In the genomic region with DNA sequence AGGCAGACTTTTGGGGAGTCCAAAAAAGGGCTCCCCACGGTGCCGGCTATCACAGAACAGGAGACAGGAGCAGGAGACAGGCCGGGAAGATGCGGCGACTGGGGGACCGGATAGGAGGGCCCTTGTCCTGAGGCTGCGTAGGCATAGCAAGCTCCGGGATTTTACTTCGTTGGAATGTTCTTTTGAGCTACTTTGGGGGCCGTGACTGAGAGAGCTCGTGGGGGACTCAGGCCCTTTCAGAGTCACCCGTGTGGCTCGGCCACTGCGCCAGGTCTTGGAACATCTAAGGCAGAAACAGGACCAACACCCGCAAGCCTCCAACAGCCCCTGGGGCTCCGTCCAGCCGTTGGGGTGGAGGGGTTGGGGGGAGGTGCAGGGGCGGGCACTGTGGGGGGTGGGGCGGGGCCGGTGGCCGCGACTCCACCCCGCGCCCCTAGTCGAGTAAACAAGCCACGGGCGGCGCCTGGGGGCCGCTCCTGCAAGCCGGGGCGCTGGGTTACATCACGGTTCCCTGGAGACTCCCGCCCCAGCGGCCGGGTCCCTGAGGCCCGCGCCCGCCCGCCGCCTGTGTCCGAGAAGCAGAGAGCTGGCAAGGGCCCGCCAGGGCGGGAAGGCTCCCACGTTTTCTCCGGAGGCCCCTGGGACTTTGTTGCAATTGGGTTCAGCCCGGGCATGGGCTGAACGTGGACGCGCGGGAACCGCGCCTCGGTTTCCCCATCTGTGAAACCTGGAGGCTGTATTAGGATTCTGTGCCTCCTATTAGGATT, we compare ENCODE assay signal across 8 cellular contexts. TPM values are rescaled to one million over a fixed set of nuclear protein-coding genes. Genes with fewer than 3 reads are reported as not detected.
DNase-seq lines count a peak whose midpoint lies in the region; ATAC-seq and TF ChIP-seq lines count a peak whose summit lies in the region.

No MANE protein-coding gene starts in this region.

- in situ Hi-C loops in ACHN (cut with HindIII; ENCODE audit: low pct_ligation_motif_present, low pct_unique_long_range_greater_than_20kb, low sequenced_read_pairs) (no loop called here), mammary epithelial cell (cut with MboI; ENCODE audit: low sequenced_read_pairs in 2 of 2) (no loop called here)

- intact Hi-C loops in heart right ventricle (cut with DNase I), result no loop called here
- intact Hi-C loops in posterior vena cava (cut with DNase I), result no loop called here
- intact Hi-C loops in mammary epithelial cell (cut with micrococcal nuclease), result no loop called here

- DNase-seq in GM12864 (ENCODE audit: low read depth) (no peak), RWPE2 (ENCODE audit: low spot score) (peak; percentile 67), heart right ventricle (peak in 1 of 2 donors; percentile 67), posterior vena cava (ENCODE audit: low spot score) (peak; percentile 84), ACHN (no peak), NK-92 (lab: John Stamatoyannopoulos, UW; ENCODE audit: unreplicated experiment) (no peak), AML-193 (lab: John Stamatoyannopoulos, UW) (no peak), mammary epithelial cell (no peak)

- H3K27me3 ChIP-seq in RWPE2 (ENCODE audit: insufficient read depth, poor library complexity, severe bottlenecking) (no peaks in the 10 kb centered on the region), heart right ventricle (peaks cover 0 to 18% (median 0%) of the 10 kb centered on the region in 7 donors), mammary epithelial cell (ENCODE audit: insufficient read depth, low read length) (no peaks in the 10 kb centered on the region)

- no peak for TF ChIP-seq CTCF in GM12864 (IDR thresholded peaks at IDR 0.05; ENCODE audit: low read depth, low read length, missing control alignments)
- TF ChIP-seq CTCF in RWPE2 (IDR thresholded peaks at IDR 0.05; ENCODE audit: poor library complexity, severe bottlenecking), result no peak
- TF ChIP-seq CTCF in heart right ventricle (IDR thresholded peaks at IDR 0.05), result peak in 2 of 9 donors; percentile 11 to 15
- TF ChIP-seq CTCF in mammary epithelial cell (conservative IDR thresholded peaks at IDR 0.05 in 1 of 2, IDR thresholded peaks at IDR 0.05 in 1 of 2; ENCODE audit: extremely low read depth in 1 of 2, insufficient read depth in 1 of 2, low read depth in 1 of 2, low read length in 2 of 2), result no peak

- H3K79me2 ChIP-seq in mammary epithelial cell (ENCODE audit: insufficient read depth, low read length), result no peaks in the 10 kb centered on the region

- H3K9ac ChIP-seq in mammary epithelial cell (ENCODE audit: insufficient read depth, low read length), result no peak overlapping the region

- no peaks in the 10 kb centered on the region for H3K9me3 ChIP-seq in RWPE2 (ENCODE audit: severe bottlenecking)
- H3K9me3 ChIP-seq in heart right ventricle, result no peaks in the 10 kb centered on the region
- H3K9me3 ChIP-seq in mammary epithelial cell (replicated peaks; ENCODE audit: insufficient read depth, low read length), result no peaks in the 10 kb centered on the region

- no peak overlapping the region for H3K4me2 ChIP-seq in mammary epithelial cell (ENCODE audit: insufficient read depth, low read depth, low read length)

- CTCF ChIA-PET in mammary epithelial cell (lab: Charles Lee; ENCODE audit: low non-redundant PET), result no interaction called here

- dilution Hi-C loops in mammary epithelial cell (cut with HindIII; ENCODE audit: low sequenced_read_pairs), result no loop called here

- H3K4me3 ChIP-seq in GM12864 (ENCODE audit: low read depth, low read length) (peak overlapping the region; percentile 15; the same call in 1 of the 2 replicates), RWPE2 (ENCODE audit: severe bottlenecking) (no peak overlapping the region), heart right ventricle (peak overlapping the region in 9 of 10 donors; percentile 23 to 60 (median 51)), mammary epithelial cell (replicated peaks in 1 of 3; ENCODE audit: insufficient read depth in 1 of 3, low read depth in 2 of 3, low read length in 3 of 3) (no peak overlapping the region)

- BruUV-seq in mammary epithelial cell (replicated peaks; lab: Mats Ljungman, UMichigan), result no TSS peak

- ATAC-seq in RWPE2 (ENCODE audit: low read depth) (no peak), heart right ventricle (peak; percentile 32 to 69 (median 51))

- H3K4me1 ChIP-seq in RWPE2 (ENCODE audit: insufficient read depth, poor library complexity, severe bottlenecking), result peaks cover 11% of the 10 kb centered on the region
- peaks cover 15 to 64% (median 45%) of the 10 kb centered on the region in 9 donors for H3K4me1 ChIP-seq in heart right ventricle
- peaks cover 41% of the 10 kb centered on the region for H3K4me1 ChIP-seq in mammary epithelial cell (ENCODE audit: insufficient read depth, low read length)

- H4K20me1 ChIP-seq in mammary epithelial cell (ENCODE audit: insufficient read depth, low read length), result no peaks in the 10 kb centered on the region

- H3K27ac ChIP-seq in RWPE2 (ENCODE audit: poor library complexity, severe bottlenecking) (no peak overlapping the region), heart right ventricle (peak overlapping the region in 9 of 10 donors; percentile 21 to 83 (median 61)), mammary epithelial cell (ENCODE audit: insufficient read depth, low read depth, low read length) (no peak overlapping the region)

- no peak overlapping the region for H2AFZ ChIP-seq in mammary epithelial cell (ENCODE audit: low read depth, low read length)

- WGBS in heart right ventricle, 2 donors, result 12 to 15% methylated on average over 52 to 53 of the region's 53 CpGs
- 82% methylated on average over 14 of the region's 53 CpGs for WGBS in mammary epithelial cell (ENCODE audit: low coverage, missing lambda C conversion rate)

- H3K36me3 ChIP-seq in RWPE2 (ENCODE audit: low read depth) (no peaks in the 10 kb centered on the region), heart right ventricle (no peaks in the 10 kb centered on the region), mammary epithelial cell (ENCODE audit: insufficient read depth, low read length) (no peaks in the 10 kb centered on the region)

RNA-seq across cellular contexts. Expression of a gene that starts 23.3 kb away (rescaled TPM):
- total RNA-seq in heart right ventricle, result 10 to 100 TPM in 9 of 10 donors, 1 to 10 TPM in 1; 6.9 to 23.7 (median 14.8) TPM
- polyA plus RNA-seq in heart right ventricle, result 1 to 10 TPM; 7.7 to 8.0 TPM
- total RNA-seq in posterior vena cava, result 10 to 100 TPM; 25.8 to 26.4 TPM
- 10 to 100 TPM in 1 of 2 donors, 1 to 10 TPM in 1; 3.8 to 22.8 TPM for total RNA-seq in mammary epithelial cell
- polyA plus RNA-seq in mammary epithelial cell, result 9.0 TPM
- 31.5 TPM for polyA minus RNA-seq in mammary epithelial cell

Comparison
In these comparisons a context has a peak if more than half of its experiments do, and no peak if none do; other contexts are left out.
1. DNase-seq: peak in RWPE2 (single experiment) and posterior vena cava (single experiment); none in GM12864 (single experiment), ACHN (single experiment), NK-92 (single experiment), AML-193 (0 of 2) and mammary epithelial cell (single experiment).
2. H3K4me3 ChIP-seq: peak in GM12864 (single experiment) and heart right ventricle (9 of 10); none in RWPE2 (single experiment) and mammary epithelial cell (0 of 3).
3. H3K27ac ChIP-seq: peak in heart right ventricle (9 of 10); none in RWPE2 (single experiment) and mammary epithelial cell (single experiment).